Comparison of ENCODE assay signal across 1 cellular context in genomic region chr2:157476915-157477709, GRCh38.
TF ChIP-seq lines count a peak whose summit lies in the region.

No MANE protein-coding gene starts in this region.

TF ChIP-seq in K562, 482 proteins besides CTCF, POLR2A, EP300 and RAD21 (continues in another document):
- TF ChIP-seq CTBP1 (IDR thresholded peaks at IDR 0.05; ENCODE audit: borderline replicate concordance) (peak; percentile 32; the same call in 1 of the 2 replicates), ZNF23 (CRISPR knock-in tag; IDR thresholded peaks at IDR 0.05) (no peak), ATF7 (IDR thresholded peaks at IDR 0.05) (peak; percentile 64; the same call in 1 of the 2 replicates), SMAD1 (IDR thresholded peaks at IDR 0.05; ENCODE audit: low read depth, low read length, partially characterized antibody) (no peak), CEBPB (tag; IDR thresholded peaks at IDR 0.05) (peak; percentile 69), BCLAF1 (IDR thresholded peaks at IDR 0.05; ENCODE audit: borderline replicate concordance in 1 of 2, control insufficient read depth in 1 of 2, low read depth in 2 of 2, low read length in 1 of 2) (no peak), XRCC4 (IDR thresholded peaks at IDR 0.05; ENCODE audit: extremely low read depth, insufficient read depth, insufficient read length) (no peak), USF1 (CRISPR knock-in tag; IDR thresholded peaks at IDR 0.05) (no peak), TGIF2 (CRISPR knock-in tag; IDR thresholded peaks at IDR 0.05) (no peak), PKNOX1 (IDR thresholded peaks at IDR 0.05) (no peak), ZNF584 (CRISPR knock-in tag; IDR thresholded peaks at IDR 0.05; ENCODE audit: low read depth) (0 out of 2 replicates have a peak, but pooled peaks have one; percentile 70), ZSCAN32 (CRISPR knock-in tag; IDR thresholded peaks at IDR 0.05) (peak; percentile 56; the same call in 1 of the 2 replicates), JUN (IDR thresholded peaks at IDR 0.05; ENCODE audit: borderline replicate concordance, low read depth, low read length) (0 out of 2 replicates have a peak, but pooled peaks have one; percentile 21), JUN (CRISPR knock-in tag; IDR thresholded peaks at IDR 0.05; ENCODE audit: borderline replicate concordance) (no peak), ZNF324 (CRISPR knock-in tag; IDR thresholded peaks at IDR 0.05) (no peak), CEBPG (CRISPR knock-in tag; IDR thresholded peaks at IDR 0.05) (no peak), CEBPG (tag; conservative IDR thresholded peaks at IDR 0.05 in 1 of 2, IDR thresholded peaks at IDR 0.05 in 1 of 2) (peak; percentile 93 to 98), ELK1 (CRISPR knock-in tag; IDR thresholded peaks at IDR 0.05) (no peak), SNRNP70 (optimal IDR thresholded peaks at IDR 0.05; ENCODE audit: low read depth, low read length) (no peak), HMGN3 (IDR thresholded peaks at IDR 0.05; ENCODE audit: borderline replicate concordance, extremely low read depth, insufficient read length, low read depth, low read length) (no peak), TRIM24 (IDR thresholded peaks at IDR 0.05) (peak in 1 of 2 experiments; percentile 70; a peak in 2 of 4 replicates), KAT8 (IDR thresholded peaks at IDR 0.05; ENCODE audit: low read depth) (no peak), ZNF512 (tag; IDR thresholded peaks at IDR 0.05) (no peak), TEAD4 (IDR thresholded peaks at IDR 0.05; ENCODE audit: low read length) (peak; percentile 31; the same call in 1 of the 2 replicates), TEAD4 (CRISPR knock-in tag; IDR thresholded peaks at IDR 0.05; ENCODE audit: borderline replicate concordance) (no peak), LEF1 (IDR thresholded peaks at IDR 0.05) (no peak; the same call in 1 of the 2 replicates), SMAD2 (IDR thresholded peaks at IDR 0.05; ENCODE audit: low read depth, low read length) (no peak), JUND (IDR thresholded peaks at IDR 0.05; ENCODE audit: borderline replicate concordance, low read depth, low read length) (peak; percentile 60; the same call in 1 of the 2 replicates), JUND (tag; IDR thresholded peaks at IDR 0.05; ENCODE audit: borderline replicate concordance, low read depth, low read length) (peak; percentile 43; the same call in 1 of the 3 replicates), POLR2B (IDR thresholded peaks at IDR 0.05; ENCODE audit: low read depth, partially characterized antibody) (no peak), IFI16 (CRISPR knock-in tag; IDR thresholded peaks at IDR 0.05) (no peak)
- TF ChIP-seq, protein P1, sequence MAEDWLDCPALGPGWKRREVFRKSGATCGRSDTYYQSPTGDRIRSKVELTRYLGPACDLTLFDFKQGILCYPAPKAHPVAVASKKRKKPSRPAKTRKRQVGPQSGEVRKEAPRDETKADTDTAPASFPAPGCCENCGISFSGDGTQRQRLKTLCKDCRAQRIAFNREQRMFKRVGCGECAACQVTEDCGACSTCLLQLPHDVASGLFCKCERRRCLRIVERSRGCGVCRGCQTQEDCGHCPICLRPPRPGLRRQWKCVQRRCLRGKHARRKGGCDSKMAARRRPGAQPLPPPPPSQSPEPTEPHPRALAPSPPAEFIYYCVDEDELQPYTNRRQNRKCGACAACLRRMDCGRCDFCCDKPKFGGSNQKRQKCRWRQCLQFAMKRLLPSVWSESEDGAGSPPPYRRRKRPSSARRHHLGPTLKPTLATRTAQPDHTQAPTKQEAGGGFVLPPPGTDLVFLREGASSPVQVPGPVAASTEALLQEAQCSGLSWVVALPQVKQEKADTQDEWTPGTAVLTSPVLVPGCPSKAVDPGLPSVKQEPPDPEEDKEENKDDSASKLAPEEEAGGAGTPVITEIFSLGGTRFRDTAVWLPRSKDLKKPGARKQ (CRISPR knock-in tag; IDR thresholded peaks at IDR 0.05), result no peak
- TF ChIP-seq, protein P2, sequence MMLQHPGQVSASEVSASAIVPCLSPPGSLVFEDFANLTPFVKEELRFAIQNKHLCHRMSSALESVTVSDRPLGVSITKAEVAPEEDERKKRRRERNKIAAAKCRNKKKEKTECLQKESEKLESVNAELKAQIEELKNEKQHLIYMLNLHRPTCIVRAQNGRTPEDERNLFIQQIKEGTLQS (IDR thresholded peaks at IDR 0.05), result peak; percentile 90
- TF ChIP-seq, protein P2 (CRISPR knock-in tag; conservative IDR thresholded peaks at IDR 0.05), result no peak
- TF ChIP-seq, protein P3, sequence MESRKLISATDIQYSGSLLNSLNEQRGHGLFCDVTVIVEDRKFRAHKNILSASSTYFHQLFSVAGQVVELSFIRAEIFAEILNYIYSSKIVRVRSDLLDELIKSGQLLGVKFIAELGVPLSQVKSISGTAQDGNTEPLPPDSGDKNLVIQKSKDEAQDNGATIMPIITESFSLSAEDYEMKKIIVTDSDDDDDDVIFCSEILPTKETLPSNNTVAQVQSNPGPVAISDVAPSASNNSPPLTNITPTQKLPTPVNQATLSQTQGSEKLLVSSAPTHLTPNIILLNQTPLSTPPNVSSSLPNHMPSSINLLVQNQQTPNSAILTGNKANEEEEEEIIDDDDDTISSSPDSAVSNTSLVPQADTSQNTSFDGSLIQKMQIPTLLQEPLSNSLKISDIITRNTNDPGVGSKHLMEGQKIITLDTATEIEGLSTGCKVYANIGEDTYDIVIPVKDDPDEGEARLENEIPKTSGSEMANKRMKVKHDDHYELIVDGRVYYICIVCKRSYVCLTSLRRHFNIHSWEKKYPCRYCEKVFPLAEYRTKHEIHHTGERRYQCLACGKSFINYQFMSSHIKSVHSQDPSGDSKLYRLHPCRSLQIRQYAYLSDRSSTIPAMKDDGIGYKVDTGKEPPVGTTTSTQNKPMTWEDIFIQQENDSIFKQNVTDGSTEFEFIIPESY (CRISPR knock-in tag; IDR thresholded peaks at IDR 0.05), result no peak
- TF ChIP-seq, protein P4, sequence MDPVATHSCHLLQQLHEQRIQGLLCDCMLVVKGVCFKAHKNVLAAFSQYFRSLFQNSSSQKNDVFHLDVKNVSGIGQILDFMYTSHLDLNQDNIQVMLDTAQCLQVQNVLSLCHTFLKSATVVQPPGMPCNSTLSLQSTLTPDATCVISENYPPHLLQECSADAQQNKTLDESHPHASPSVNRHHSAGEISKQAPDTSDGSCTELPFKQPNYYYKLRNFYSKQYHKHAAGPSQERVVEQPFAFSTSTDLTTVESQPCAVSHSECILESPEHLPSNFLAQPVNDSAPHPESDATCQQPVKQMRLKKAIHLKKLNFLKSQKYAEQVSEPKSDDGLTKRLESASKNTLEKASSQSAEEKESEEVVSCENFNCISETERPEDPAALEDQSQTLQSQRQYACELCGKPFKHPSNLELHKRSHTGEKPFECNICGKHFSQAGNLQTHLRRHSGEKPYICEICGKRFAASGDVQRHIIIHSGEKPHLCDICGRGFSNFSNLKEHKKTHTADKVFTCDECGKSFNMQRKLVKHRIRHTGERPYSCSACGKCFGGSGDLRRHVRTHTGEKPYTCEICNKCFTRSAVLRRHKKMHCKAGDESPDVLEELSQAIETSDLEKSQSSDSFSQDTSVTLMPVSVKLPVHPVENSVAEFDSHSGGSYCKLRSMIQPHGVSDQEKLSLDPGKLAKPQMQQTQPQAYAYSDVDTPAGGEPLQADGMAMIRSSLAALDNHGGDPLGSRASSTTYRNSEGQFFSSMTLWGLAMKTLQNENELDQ (CRISPR knock-in tag; IDR thresholded peaks at IDR 0.05; ENCODE audit: borderline replicate concordance), result no peak
